Comparison of ENCODE assay signal across 9 cellular contexts in genomic region chr9:114616684-114617520, GRCh38. TPM values are rescaled to one million over a fixed set of nuclear protein-coding genes. Genes with fewer than 3 reads are reported as not detected.
A peak's percentile ranks its signal among the peaks of the same experiment; 100 is the strongest.
DNase-seq lines count a peak whose midpoint lies in the region; ATAC-seq and TF ChIP-seq lines count a peak whose summit lies in the region.
"Had no signal": no experiment of that assay in that cellular context is flagged by ENCODE, and none has a peak within 500 bp of the region (broad histone marks: within the 10 kb centered on the region; RNA-seq: fewer than 3 reads in every experiment).

No MANE protein-coding gene starts in this region.

- H3K36me3 ChIP-seq in CD8-positive, alpha-beta T cell (ENCODE audit: insufficient read depth, low read length), result no peaks in the 10 kb centered on the region

- peaks cover 34% of the 10 kb centered on the region for H3K36me3 Mint-ChIP-seq in CD8-positive, alpha-beta T cell
- H3K36me3 Mint-ChIP-seq in activated B cell treated with CpG ODN at 0.5 μM for 24 hours (ENCODE audit: low read depth), result peaks cover 33% of the 10 kb centered on the region

- peaks cover 39% of the 10 kb centered on the region for H3K4me1 ChIP-seq in CD8-positive, alpha-beta T cell (ENCODE audit: insufficient read depth, low read length)

- H3K9me3 Mint-ChIP-seq in CD8-positive, alpha-beta T cell, result no peaks in the 10 kb centered on the region
- no peaks in the 10 kb centered on the region for H3K9me3 Mint-ChIP-seq in activated B cell treated with CpG ODN at 0.5 μM for 24 hours

- H3K9me3 ChIP-seq in CD8-positive, alpha-beta T cell (ENCODE audit: low read length), result no peaks in the 10 kb centered on the region

- H3K4me1 Mint-ChIP-seq in CD8-positive, alpha-beta T cell (ENCODE audit: low read depth), result peaks cover 53% of the 10 kb centered on the region
- H3K4me1 Mint-ChIP-seq in activated B cell treated with CpG ODN at 0.5 μM for 24 hours, result peaks cover 83% of the 10 kb centered on the region

- no peaks in the 10 kb centered on the region for H3K27me3 ChIP-seq in CD8-positive, alpha-beta T cell (ENCODE audit: insufficient read depth, low read length)

- CTCF ChIA-PET in CD8-positive, alpha-beta T cell (lab: Charles Lee), result interaction anchor here (0.6 to 1.9 kb wide), 4 partner anchors 24 to 211 kb away, joined by 3 to 9 read pairs (median 5); no protein-coding TSS in a partner anchor
- CTCF ChIA-PET in activated B cell treated with CpG ODN at 0.5 μM for 24 hours (lab: Charles Lee), result interaction anchor here (1.0 to 3.0 kb wide), 3 partner anchors 24 to 130 kb away, joined by 3 to 21 read pairs (median 7); no protein-coding TSS in a partner anchor

- no peak for TF ChIP-seq POLR2A in lower leg skin (IDR thresholded peaks at IDR 0.05)

- 29 to 44% methylated on average over 4 of the region's 4 CpGs for WGBS in lower leg skin, 2 donors

- POLR2A ChIA-PET in CD8-positive, alpha-beta T cell (lab: Charles Lee), result interaction anchor here (0.7 to 1.7 kb wide), 4 partner anchors 19 to 204 kb away, joined by 3 to 7 read pairs (median 4); partner anchors contain the start of gene ATP6V1G1
- POLR2A ChIA-PET in activated B cell treated with CpG ODN at 0.5 μM for 24 hours (lab: Charles Lee), result interaction anchor here (0.6 to 2.8 kb wide), 18 partner anchors 9 to 1037 kb away, joined by 3 to 25 read pairs (median 4); partner anchors contain the start of gene ATP6V1G1

- H3K27ac Mint-ChIP-seq in CD8-positive, alpha-beta T cell, result peak overlapping the region; percentile 88
- peak overlapping the region; percentile 98 for H3K27ac Mint-ChIP-seq in activated B cell treated with CpG ODN at 0.5 μM for 24 hours

- peak overlapping the region; percentile 53 for H3K4me3 Mint-ChIP-seq in CD8-positive, alpha-beta T cell
- H3K4me3 Mint-ChIP-seq in activated B cell treated with CpG ODN at 0.5 μM for 24 hours, result peak overlapping the region; percentile 74

- peak in 2 of 7 experiments; percentile 9 to 21 for DNase-seq in CD8-positive, alpha-beta T cell
- DNase-seq in activated B cell treated with CpG ODN at 0.5 μM for 24 hours (peak; percentile 73), lower leg skin (ENCODE audit: low spot score in 2 of 2) (peak; percentile 57 to 93), middle frontal gyrus (ENCODE audit: extremely low spot score, low spot score) (no peak)
- DNase-seq in NK-92 treated with Interleukin-12 subunit alpha and Interleukin-12 subunit beta, amount 100 ng/mL, for 24 hours (lab: John Stamatoyannopoulos, UW), result no peak
- DNase-seq in stimulated activated CD4-positive, alpha-beta T cell treated with anti-CD3 and anti-CD28 coated beads, Interleukin-1b, Interleukin-23, amount 100 ng/mL, for 48 hours, result no peak

- intact Hi-C loops in CD8-positive, alpha-beta T cell (cut with DNase I, micrococcal nuclease), result no loop called here
- intact Hi-C loops in activated B cell treated with CpG ODN at 0.5 μM for 24 hours (cut with micrococcal nuclease), result loop anchor here (1.0 to 2.0 kb wide), 3 partner anchors 30 to 268 kb away; partner anchors contain the start of gene ATP6V1G1
- intact Hi-C loops in lower leg skin (cut with DNase I; ENCODE audit: low total_unique reads), result no loop called here

- ATAC-seq in CD8-positive, alpha-beta T cell, result no peak
- ATAC-seq in GM19324 (IDR thresholded peaks at IDR 0.05; ENCODE audit: low FRiP score, unreplicated experiment) (peak; percentile 83), HG03280 (IDR thresholded peaks at IDR 0.05; ENCODE audit: unreplicated experiment) (peak; percentile 65), activated B cell treated with CpG ODN at 0.5 μM for 24 hours (ENCODE audit: low read depth) (peak; percentile 76)
- ATAC-seq: HCT116 had no signal

- H3K4me3 ChIP-seq in CD8-positive, alpha-beta T cell (ENCODE audit: low read depth, low read length), result no peak overlapping the region
- no peak overlapping the region for H3K4me3 ChIP-seq in lower leg skin (ENCODE audit: low read depth, poor library complexity, severe bottlenecking)

- no peak for TF ChIP-seq CTCF in CD8-positive, alpha-beta T cell (IDR thresholded peaks at IDR 0.05)
- no peak for TF ChIP-seq CTCF in activated B cell treated with CpG ODN at 0.5 μM for 24 hours (IDR thresholded peaks at IDR 0.05)
- no peak for TF ChIP-seq CTCF in lower leg skin (IDR thresholded peaks at IDR 0.05)

- no peak overlapping the region for H3K27ac ChIP-seq in CD8-positive, alpha-beta T cell (ENCODE audit: low read depth, low read length)

- no peaks in the 10 kb centered on the region for H3K27me3 Mint-ChIP-seq in CD8-positive, alpha-beta T cell (ENCODE audit: low read depth)
- H3K27me3 Mint-ChIP-seq in activated B cell treated with CpG ODN at 0.5 μM for 24 hours, result no peaks in the 10 kb centered on the region

RNA-seq across cellular contexts. Expression of gene TMEM268, which starts 5.8 kb away (rescaled TPM):
- total RNA-seq in CD8-positive, alpha-beta T cell, result 10 to 100 TPM; 12.5 to 13.7 TPM
- total RNA-seq in activated B cell treated with CpG ODN at 0.5 μM for 24 hours, result 32.0 and 34.6 TPM in 2 replicates
- 1 to 10 TPM; 3.2 to 8.6 (median 4.0) TPM for total RNA-seq in lower leg skin

RNA-seq across cellular contexts. Expression of gene ATP6V1G1, which starts 29.3 kb away (rescaled TPM):
- 100 to 1,000 TPM; 141 to 147 TPM for total RNA-seq in CD8-positive, alpha-beta T cell
- total RNA-seq in activated B cell treated with CpG ODN at 0.5 μM for 24 hours (68.4 and 70.2 TPM in 2 replicates), lower leg skin (100 to 1,000 TPM; 152 to 214 (median 185) TPM)

RNA-seq across cellular contexts. Expression of gene TEX53, which starts 40.7 kb away (rescaled TPM):
- not detected for total RNA-seq in CD8-positive, alpha-beta T cell
- not detected in 2 replicates for total RNA-seq in activated B cell treated with CpG ODN at 0.5 μM for 24 hours
- not detected for total RNA-seq in lower leg skin

Comparison
In these comparisons a context has a peak if more than half of its experiments do, and no peak if none do; other contexts are left out.
1. DNase-seq: peak in activated B cell treated with CpG ODN at 0.5 μM for 24 hours (single experiment) and lower leg skin (2 of 2); none in middle frontal gyrus (single experiment), NK-92 treated with Interleukin-12 subunit alpha and Interleukin-12 subunit beta, amount 100 ng/mL, for 24 hours (single experiment) and stimulated activated CD4-positive, alpha-beta T cell treated with anti-CD3 and anti-CD28 coated beads, Interleukin-1b, Interleukin-23, amount 100 ng/mL, for 48 hours (single experiment).